ENCODE assay signal across 7 cellular contexts in the genomic region with DNA sequence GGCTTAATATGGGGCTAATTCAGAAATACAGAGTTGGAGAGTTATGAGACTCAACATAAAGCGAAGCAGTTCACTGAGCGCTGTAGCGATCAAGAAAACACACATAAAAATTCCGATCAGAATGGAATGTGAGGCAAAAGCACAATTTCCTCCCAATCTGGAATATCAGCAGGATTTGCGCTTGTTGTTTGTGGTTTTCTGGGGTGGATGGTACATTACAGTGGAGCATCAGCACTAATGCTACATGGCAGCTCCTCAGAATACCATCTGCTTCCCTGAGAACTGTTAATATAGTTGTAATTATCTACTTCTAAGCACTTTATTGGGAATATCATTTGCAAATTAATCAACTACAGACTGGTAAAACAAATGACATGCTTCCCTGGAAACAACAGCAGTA.
"Had no signal": no experiment of that assay in that cellular context is flagged by ENCODE, and none has a peak within 500 bp of the region (broad histone marks: within the 10 kb centered on the region; RNA-seq: fewer than 3 reads in every experiment).

No MANE protein-coding gene starts in this region.

- ATAC-seq: GM23338, HepG2 had no signal

- H3K4me3 Mint-ChIP-seq: GM23338, H9, IgD-negative memory B cell had no signal

- H3K4me3 ChIP-seq: GM23338 had no signal

- H3K4me1 Mint-ChIP-seq: IgD-negative memory B cell had no signal

- H3K27ac ChIP-seq: HL-60 had no signal

- H3K27me3 Mint-ChIP-seq: IgD-negative memory B cell had no signal

- H3K9me3 Mint-ChIP-seq: GM23338 had no signal

- H2AFZ ChIP-seq: GM23338 had no signal

- H3K4me2 ChIP-seq: GM23338 had no signal

- H3K36me3 Mint-ChIP-seq: IgD-negative memory B cell had no signal

- H3K27ac Mint-ChIP-seq: GM23338, IgD-negative memory B cell had no signal

- DNase-seq: H9, HCEC 1CT, KG1 had no signal
